Comparison of ENCODE assay signal across 1 cellular context in the genomic region with DNA sequence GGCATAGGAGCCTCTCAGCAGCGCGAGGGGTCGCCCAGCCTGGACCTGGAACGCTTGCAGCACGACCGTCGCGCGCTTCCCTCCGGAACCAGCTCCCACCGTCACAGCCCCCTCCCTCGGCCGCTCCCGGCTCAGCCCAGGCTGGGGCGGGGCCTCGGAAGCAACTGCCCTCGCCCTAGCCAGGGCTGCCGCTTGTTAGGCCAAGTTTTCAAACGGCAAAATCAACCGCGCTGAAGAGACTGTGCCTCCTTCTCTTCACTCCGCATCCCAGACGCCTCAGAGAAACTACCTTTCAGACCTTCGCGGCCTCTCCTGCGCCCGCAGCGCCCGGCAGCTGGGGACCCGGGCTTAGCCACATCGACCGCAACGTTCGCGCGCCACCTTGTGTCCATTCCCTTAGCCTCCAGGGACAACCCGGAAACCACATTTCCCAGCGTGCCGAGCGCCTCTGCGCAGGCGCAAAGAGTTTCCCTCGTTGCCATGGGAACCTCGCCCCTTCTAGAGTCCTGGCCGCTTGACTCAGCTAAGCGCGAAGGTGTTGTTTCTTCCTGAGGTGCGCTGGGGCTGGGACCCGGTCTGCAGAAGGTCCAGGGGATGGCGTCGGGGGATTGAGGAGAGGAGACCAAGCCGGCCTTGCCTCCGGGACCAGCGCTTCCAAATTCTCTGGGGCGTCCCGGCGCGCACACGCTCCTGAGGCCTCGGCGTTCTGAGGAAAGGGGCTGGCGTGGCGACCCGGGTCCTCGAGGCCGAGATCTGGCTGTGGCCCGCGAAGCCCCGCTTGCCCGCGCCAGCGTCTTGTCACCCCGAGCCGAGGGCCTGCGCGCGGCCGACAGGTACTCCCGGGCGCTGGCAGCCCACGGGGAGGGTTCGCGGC.
TF ChIP-seq lines count a peak whose summit lies in the region.

No MANE protein-coding gene starts in this region.

TF ChIP-seq in HEK293, 187 proteins besides CTCF, POLR2A, EP300 and RAD21 (continued from another document):
- TF ChIP-seq BCL11B (tag by site-specific recombination; IDR thresholded peaks at IDR 0.05; ENCODE audit: low read depth) = peak; percentile 63
- TF ChIP-seq GLIS2 (tag by site-specific recombination; IDR thresholded peaks at IDR 0.05) = 0 out of 2 replicates have a peak, but pooled peaks have one; percentile 54
- TF ChIP-seq WT1 (tag by site-specific recombination; IDR thresholded peaks at IDR 0.05) = peak; percentile 31; the same call in 1 of the 2 replicates
- TF ChIP-seq ZNF610 (tag by site-specific recombination; IDR thresholded peaks at IDR 0.05; ENCODE audit: borderline replicate concordance) = peak; percentile 54; the same call in 1 of the 2 replicates
- peak; percentile 64 for TF ChIP-seq KLF16 (tag by site-specific recombination; IDR thresholded peaks at IDR 0.05)
- no peak for TF ChIP-seq ZNF701 (tag by site-specific recombination; IDR thresholded peaks at IDR 0.05)
- TF ChIP-seq ZNF501 (tag by site-specific recombination; IDR thresholded peaks at IDR 0.05) = peak; percentile 53; the same call in 1 of the 2 replicates
- TF ChIP-seq, protein P1, sequence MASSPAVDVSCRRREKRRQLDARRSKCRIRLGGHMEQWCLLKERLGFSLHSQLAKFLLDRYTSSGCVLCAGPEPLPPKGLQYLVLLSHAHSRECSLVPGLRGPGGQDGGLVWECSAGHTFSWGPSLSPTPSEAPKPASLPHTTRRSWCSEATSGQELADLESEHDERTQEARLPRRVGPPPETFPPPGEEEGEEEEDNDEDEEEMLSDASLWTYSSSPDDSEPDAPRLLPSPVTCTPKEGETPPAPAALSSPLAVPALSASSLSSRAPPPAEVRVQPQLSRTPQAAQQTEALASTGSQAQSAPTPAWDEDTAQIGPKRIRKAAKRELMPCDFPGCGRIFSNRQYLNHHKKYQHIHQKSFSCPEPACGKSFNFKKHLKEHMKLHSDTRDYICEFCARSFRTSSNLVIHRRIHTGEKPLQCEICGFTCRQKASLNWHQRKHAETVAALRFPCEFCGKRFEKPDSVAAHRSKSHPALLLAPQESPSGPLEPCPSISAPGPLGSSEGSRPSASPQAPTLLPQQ (tag by site-specific recombination; IDR thresholded peaks at IDR 0.05) = 0 out of 2 replicates have a peak, but pooled peaks have one; percentile 59
- TF ChIP-seq, protein P2, sequence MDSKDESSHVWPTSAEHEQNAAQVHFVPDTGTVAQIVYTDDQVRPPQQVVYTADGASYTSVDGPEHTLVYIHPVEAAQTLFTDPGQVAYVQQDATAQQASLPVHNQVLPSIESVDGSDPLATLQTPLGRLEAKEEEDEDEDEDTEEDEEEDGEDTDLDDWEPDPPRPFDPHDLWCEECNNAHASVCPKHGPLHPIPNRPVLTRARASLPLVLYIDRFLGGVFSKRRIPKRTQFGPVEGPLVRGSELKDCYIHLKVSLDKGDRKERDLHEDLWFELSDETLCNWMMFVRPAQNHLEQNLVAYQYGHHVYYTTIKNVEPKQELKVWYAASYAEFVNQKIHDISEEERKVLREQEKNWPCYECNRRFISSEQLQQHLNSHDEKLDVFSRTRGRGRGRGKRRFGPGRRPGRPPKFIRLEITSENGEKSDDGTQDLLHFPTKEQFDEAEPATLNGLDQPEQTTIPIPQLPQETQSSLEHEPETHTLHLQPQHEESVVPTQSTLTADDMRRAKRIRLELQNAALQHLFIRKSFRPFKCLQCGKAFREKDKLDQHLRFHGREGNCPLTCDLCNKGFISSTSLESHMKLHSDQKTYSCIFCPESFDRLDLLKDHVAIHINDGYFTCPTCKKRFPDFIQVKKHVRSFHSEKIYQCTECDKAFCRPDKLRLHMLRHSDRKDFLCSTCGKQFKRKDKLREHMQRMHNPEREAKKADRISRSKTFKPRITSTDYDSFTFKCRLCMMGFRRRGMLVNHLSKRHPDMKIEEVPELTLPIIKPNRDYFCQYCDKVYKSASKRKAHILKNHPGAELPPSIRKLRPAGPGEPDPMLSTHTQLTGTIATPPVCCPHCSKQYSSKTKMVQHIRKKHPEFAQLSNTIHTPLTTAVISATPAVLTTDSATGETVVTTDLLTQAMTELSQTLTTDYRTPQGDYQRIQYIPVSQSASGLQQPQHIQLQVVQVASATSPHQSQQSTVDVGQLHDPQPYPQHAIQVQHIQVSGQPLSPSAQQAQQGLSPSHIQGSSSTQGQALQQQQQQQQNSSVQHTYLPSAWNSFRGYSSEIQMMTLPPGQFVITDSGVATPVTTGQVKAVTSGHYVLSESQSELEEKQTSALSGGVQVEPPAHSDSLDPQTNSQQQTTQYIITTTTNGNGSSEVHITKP (tag by site-specific recombination; IDR thresholded peaks at IDR 0.05) = peak; percentile 81
- no peak for TF ChIP-seq ZNF311 (tag by site-specific recombination; IDR thresholded peaks at IDR 0.05; ENCODE audit: borderline replicate concordance)
- TF ChIP-seq ZNF391 (tag by site-specific recombination; IDR thresholded peaks at IDR 0.05; ENCODE audit: borderline replicate concordance, low read depth) = 0 out of 2 replicates have a peak, but pooled peaks have one; percentile 9
- peak; percentile 70; the same call in 1 of the 2 replicates for TF ChIP-seq BCL11A (tag by site-specific recombination; IDR thresholded peaks at IDR 0.05; ENCODE audit: low read depth)
- TF ChIP-seq ZNF76 (tag by site-specific recombination; IDR thresholded peaks at IDR 0.05; ENCODE audit: borderline replicate concordance, low read depth) = peak; percentile 86
- TF ChIP-seq, protein P3, sequence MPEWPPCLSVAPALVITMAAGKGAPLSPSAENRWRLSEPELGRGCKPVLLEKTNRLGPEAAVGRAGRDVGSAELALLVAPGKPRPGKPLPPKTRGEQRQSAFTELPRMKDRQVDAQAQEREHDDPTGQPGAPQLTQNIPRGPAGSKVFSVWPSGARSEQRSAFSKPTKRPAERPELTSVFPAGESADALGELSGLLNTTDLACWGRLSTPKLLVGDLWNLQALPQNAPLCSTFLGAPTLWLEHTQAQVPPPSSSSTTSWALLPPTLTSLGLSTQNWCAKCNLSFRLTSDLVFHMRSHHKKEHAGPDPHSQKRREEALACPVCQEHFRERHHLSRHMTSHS (tag by site-specific recombination; IDR thresholded peaks at IDR 0.05) = no peak
- peak; percentile 85 for TF ChIP-seq ZNF2 (tag by site-specific recombination; IDR thresholded peaks at IDR 0.05)
- TF ChIP-seq ZNF654 (tag by site-specific recombination; IDR thresholded peaks at IDR 0.05; ENCODE audit: low read depth) = peak; percentile 97
- TF ChIP-seq ZFP37 (tag by site-specific recombination; IDR thresholded peaks at IDR 0.05) = 0 out of 2 replicates have a peak, but pooled peaks have one; percentile 35
- TF ChIP-seq KLF1 (tag by site-specific recombination; IDR thresholded peaks at IDR 0.05) = peak; percentile 52; the same call in 1 of the 2 replicates
- TF ChIP-seq ZFP69B (tag by site-specific recombination; IDR thresholded peaks at IDR 0.05) = no peak
- peak; percentile 69 for TF ChIP-seq ZNF629 (tag by site-specific recombination; IDR thresholded peaks at IDR 0.05)
- TF ChIP-seq ZNF426 (tag by site-specific recombination; IDR thresholded peaks at IDR 0.05) = no peak
- TF ChIP-seq ZFP3 (tag by site-specific recombination; IDR thresholded peaks at IDR 0.05; ENCODE audit: low read depth) = no peak
- peak; percentile 65 for TF ChIP-seq ZBTB48 (tag by site-specific recombination; IDR thresholded peaks at IDR 0.05)
- TF ChIP-seq, protein P4, sequence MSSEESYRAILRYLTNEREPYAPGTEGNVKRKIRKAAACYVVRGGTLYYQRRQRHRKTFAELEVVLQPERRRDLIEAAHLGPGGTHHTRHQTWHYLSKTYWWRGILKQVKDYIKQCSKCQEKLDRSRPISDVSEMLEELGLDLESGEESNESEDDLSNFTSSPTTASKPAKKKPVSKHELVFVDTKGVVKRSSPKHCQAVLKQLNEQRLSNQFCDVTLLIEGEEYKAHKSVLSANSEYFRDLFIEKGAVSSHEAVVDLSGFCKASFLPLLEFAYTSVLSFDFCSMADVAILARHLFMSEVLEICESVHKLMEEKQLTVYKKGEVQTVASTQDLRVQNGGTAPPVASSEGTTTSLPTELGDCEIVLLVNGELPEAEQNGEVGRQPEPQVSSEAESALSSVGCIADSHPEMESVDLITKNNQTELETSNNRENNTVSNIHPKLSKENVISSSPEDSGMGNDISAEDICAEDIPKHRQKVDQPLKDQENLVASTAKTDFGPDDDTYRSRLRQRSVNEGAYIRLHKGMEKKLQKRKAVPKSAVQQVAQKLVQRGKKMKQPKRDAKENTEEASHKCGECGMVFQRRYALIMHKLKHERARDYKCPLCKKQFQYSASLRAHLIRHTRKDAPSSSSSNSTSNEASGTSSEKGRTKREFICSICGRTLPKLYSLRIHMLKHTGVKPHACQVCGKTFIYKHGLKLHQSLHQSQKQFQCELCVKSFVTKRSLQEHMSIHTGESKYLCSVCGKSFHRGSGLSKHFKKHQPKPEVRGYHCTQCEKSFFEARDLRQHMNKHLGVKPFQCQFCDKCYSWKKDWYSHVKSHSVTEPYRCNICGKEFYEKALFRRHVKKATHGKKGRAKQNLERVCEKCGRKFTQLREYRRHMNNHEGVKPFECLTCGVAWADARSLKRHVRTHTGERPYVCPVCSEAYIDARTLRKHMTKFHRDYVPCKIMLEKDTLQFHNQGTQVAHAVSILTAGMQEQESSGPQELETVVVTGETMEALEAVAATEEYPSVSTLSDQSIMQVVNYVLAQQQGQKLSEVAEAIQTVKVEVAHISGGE (tag by site-specific recombination; conservative IDR thresholded peaks at IDR 0.05; ENCODE audit: low read depth) = peak; percentile 90
- TF ChIP-seq ZNF561 (tag by site-specific recombination; IDR thresholded peaks at IDR 0.05; ENCODE audit: borderline replicate concordance) = peak; percentile 32; the same call in 1 of the 2 replicates
- peak; percentile 43 for TF ChIP-seq ZNF341 (tag by site-specific recombination; IDR thresholded peaks at IDR 0.05; ENCODE audit: low read depth)
- peak; percentile 17; the same call in 1 of the 2 replicates for TF ChIP-seq YY1 (tag by site-specific recombination; IDR thresholded peaks at IDR 0.05)
- TF ChIP-seq ZXDB (tag by site-specific recombination; IDR thresholded peaks at IDR 0.05) = peak; percentile 69
- TF ChIP-seq ZNF24 (tag by site-specific recombination; IDR thresholded peaks at IDR 0.05) = no peak; the same call in 1 of the 2 replicates
- TF ChIP-seq, protein P5, sequence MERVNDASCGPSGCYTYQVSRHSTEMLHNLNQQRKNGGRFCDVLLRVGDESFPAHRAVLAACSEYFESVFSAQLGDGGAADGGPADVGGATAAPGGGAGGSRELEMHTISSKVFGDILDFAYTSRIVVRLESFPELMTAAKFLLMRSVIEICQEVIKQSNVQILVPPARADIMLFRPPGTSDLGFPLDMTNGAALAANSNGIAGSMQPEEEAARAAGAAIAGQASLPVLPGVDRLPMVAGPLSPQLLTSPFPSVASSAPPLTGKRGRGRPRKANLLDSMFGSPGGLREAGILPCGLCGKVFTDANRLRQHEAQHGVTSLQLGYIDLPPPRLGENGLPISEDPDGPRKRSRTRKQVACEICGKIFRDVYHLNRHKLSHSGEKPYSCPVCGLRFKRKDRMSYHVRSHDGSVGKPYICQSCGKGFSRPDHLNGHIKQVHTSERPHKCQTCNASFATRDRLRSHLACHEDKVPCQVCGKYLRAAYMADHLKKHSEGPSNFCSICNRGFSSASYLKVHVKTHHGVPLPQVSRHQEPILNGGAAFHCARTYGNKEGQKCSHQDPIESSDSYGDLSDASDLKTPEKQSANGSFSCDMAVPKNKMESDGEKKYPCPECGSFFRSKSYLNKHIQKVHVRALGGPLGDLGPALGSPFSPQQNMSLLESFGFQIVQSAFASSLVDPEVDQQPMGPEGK (tag by site-specific recombination; IDR thresholded peaks at IDR 0.05) = peak; percentile 63
- TF ChIP-seq ZBTB8A (tag by site-specific recombination; IDR thresholded peaks at IDR 0.05) = peak; percentile 100
- TF ChIP-seq ZBTB17 (tag by site-specific recombination; IDR thresholded peaks at IDR 0.05) = peak; percentile 84
- TF ChIP-seq ZBTB20 (tag by site-specific recombination; IDR thresholded peaks at IDR 0.05) = peak; percentile 44
- peak; percentile 89 for TF ChIP-seq KLF8 (tag by site-specific recombination; IDR thresholded peaks at IDR 0.05)
- TF ChIP-seq, protein P6, sequence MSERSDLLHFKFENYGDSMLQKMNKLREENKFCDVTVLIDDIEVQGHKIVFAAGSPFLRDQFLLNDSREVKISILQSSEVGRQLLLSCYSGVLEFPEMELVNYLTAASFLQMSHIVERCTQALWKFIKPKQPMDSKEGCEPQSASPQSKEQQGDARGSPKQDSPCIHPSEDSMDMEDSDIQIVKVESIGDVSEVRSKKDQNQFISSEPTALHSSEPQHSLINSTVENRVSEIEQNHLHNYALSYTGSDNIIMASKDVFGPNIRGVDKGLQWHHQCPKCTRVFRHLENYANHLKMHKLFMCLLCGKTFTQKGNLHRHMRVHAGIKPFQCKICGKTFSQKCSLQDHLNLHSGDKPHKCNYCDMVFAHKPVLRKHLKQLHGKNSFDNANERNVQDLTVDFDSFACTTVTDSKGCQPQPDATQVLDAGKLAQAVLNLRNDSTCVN (tag by site-specific recombination; optimal IDR thresholded peaks at IDR 0.05) = peak; percentile 81
- peak; percentile 57; the same call in 1 of the 2 replicates for TF ChIP-seq ZBTB7A (tag by site-specific recombination; IDR thresholded peaks at IDR 0.05; ENCODE audit: low read depth)
- peak; percentile 45; the same call in 1 of the 2 replicates for TF ChIP-seq ZNF777 (tag by site-specific recombination; IDR thresholded peaks at IDR 0.05; ENCODE audit: borderline replicate concordance)
- peak; percentile 80 for TF ChIP-seq ZNF324 (tag by site-specific recombination; IDR thresholded peaks at IDR 0.05)
- TF ChIP-seq SP3 (tag by site-specific recombination; IDR thresholded peaks at IDR 0.05) = peak; percentile 80
